Comparison of ENCODE assay signal across 27 cellular contexts in the genomic region with DNA sequence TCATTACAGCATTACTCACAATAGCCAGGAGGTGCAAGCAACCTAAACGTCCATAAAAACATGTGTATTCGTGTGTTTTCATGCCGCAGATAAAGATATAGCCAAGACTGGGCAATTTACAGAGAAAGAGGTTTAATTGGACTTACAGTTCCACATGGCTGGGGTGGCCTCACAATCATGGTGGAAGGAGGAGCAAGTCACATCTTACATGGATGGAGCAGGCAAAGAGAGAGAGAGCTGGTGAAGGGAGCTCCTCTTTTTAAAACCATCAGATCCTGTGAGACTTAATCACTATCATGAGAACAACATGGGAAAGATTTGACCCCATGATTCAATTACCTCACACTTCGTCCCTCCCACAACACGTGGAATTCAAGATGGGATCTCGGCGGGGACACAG.
"Had no signal": no experiment of that assay in that cellular context is flagged by ENCODE, and none has a peak within 500 bp of the region (broad histone marks: within the 10 kb centered on the region; RNA-seq: fewer than 3 reads in every experiment).

No MANE protein-coding gene starts in this region.

- H3K27ac Mint-ChIP-seq: effector memory CD8-positive, alpha-beta T cell; natural killer cell; progenitor cell of endocrine pancreas had no signal

- H3K4me3 ChIP-seq: gastroesophageal sphincter, heart left ventricle, hepatocyte, left lung, right atrium auricular region, smooth muscle cell, testis, tibial artery, upper lobe of left lung, uterus had no signal

- H3K27ac ChIP-seq: gastroesophageal sphincter, heart left ventricle, hepatocyte, left lung, neutrophil, parathyroid adenoma, right atrium auricular region, testis, tibial artery, upper lobe of left lung, uterus had no signal

- H3K36me3 Mint-ChIP-seq: natural killer cell had no signal

- H3K36me3 ChIP-seq: neutrophil, uterus had no signal

- H2AFZ ChIP-seq: hepatocyte, parathyroid adenoma had no signal

- H3K27me3 Mint-ChIP-seq: effector memory CD8-positive, alpha-beta T cell; progenitor cell of endocrine pancreas had no signal

- ATAC-seq: effector memory CD8-positive, alpha-beta T cell; gastroesophageal sphincter; heart left ventricle; left lung; natural killer cell; sciatic nerve; stimulated activated naive CD8-positive, alpha-beta T cell treated with anti-CD3 and anti-CD28 coated beads, Interleukin-15, Interleukin-2, amounts not matched to agents 100 U/mL and 50 U/mL, for 24 hours had no signal

- DNase-seq: cerebellar nuclear complex; cortex of kidney; effector memory CD8-positive, alpha-beta T cell; foreskin fibroblast; heart left ventricle; kidney; left lung; natural killer cell; stimulated activated CD4-positive, alpha-beta T cell treated with anti-CD3 and anti-CD28 coated beads, Interleukin-12 subunit alpha, Interleukin-12 subunit beta, amount 100 ng/mL, for 4 hours; stimulated activated CD4-positive, alpha-beta T cell treated with anti-CD3 and anti-CD28 coated beads, Interleukin-1b, Interleukin-23, amount 100 ng/mL, for 48 hours; stimulated activated CD4-positive, alpha-beta T cell treated with anti-CD3 and anti-CD28 coated beads, Interleukin-4, amount 100 ng/mL, for 1 hour; stimulated activated CD8-positive, alpha-beta memory T cell treated with anti-CD3 and anti-CD28 coated beads, Interleukin-4, amount 100 ng/mL, for 48 hours; stimulated activated naive CD8-positive, alpha-beta T cell treated with anti-CD3 and anti-CD28 coated beads, Interleukin-15, Interleukin-2, amounts not matched to agents 100 U/mL and 50 U/mL, for 24 hours; substantia nigra; testis; tibial artery; upper lobe of left lung; uterus had no signal

- H3K4me1 ChIP-seq: testis, uterus had no signal

- H3K4me3 Mint-ChIP-seq: effector memory CD8-positive, alpha-beta T cell; natural killer cell; neural crest cell had no signal

- H3K4me1 Mint-ChIP-seq: natural killer cell had no signal

- H3K9me3 Mint-ChIP-seq: effector memory CD8-positive, alpha-beta T cell; natural killer cell had no signal

- H3K9me3 ChIP-seq: left lung, neutrophil, testis, upper lobe of left lung, uterus had no signal

- H3K4me2 ChIP-seq: hepatocyte, smooth muscle cell had no signal

- H3K27me3 ChIP-seq: gastroesophageal sphincter, heart left ventricle, hepatocyte, left lung, neutrophil, right atrium auricular region, testis, tibial artery, upper lobe of left lung, uterus had no signal
